ENCODE assay signal across 25 cellular contexts in genomic region chr15:70194266-70194665, GRCh38.
"Had no signal": no experiment of that assay in that cellular context is flagged by ENCODE, and none has a peak within 500 bp of the region (broad histone marks: within the 10 kb centered on the region; RNA-seq: fewer than 3 reads in every experiment).

No MANE protein-coding gene starts in this region.

- H3K4me3 ChIP-seq: gastrocnemius medialis, lower lobe of right lung, mucosa of descending colon, prostate gland, right atrium auricular region, spleen, thoracic aorta, tibial nerve had no signal

- H3K27ac ChIP-seq: epithelial cell of prostate, lower lobe of right lung, right atrium auricular region, spleen had no signal

- H3K9me3 Mint-ChIP-seq: natural killer cell treated with Interleukin-12 subunit alpha and Interleukin-12 subunit beta and Interleukin-15 and Interleukin-18, amount 100 ng/mL, for 72 hours had no signal

- H3K27ac Mint-ChIP-seq: effector memory CD8-positive, alpha-beta T cell; mesothelial cell of epicardium; natural killer cell treated with Interleukin-12 subunit alpha and Interleukin-12 subunit beta and Interleukin-15 and Interleukin-18, amount 100 ng/mL, for 72 hours; stimulated activated memory B cell treated with anti-CD40 and anti-IgM and Interleukin-4, amounts not matched to agents 10 μg/mL and 1 μg/mL and 100 μg/mL, for 72 hours had no signal

- DNase-seq: cerebellar nuclear complex; cortex of kidney; effector memory CD8-positive, alpha-beta T cell; foreskin fibroblast; gastrocnemius medialis; left ventricle myocardium superior; lower lobe of right lung; mucosa of descending colon; naive B cell; nucleus accumbens; spleen; stimulated activated CD4-positive, alpha-beta T cell treated with anti-CD3 and anti-CD28 coated beads, Interleukin-4, amount 100 ng/mL, for 4 hours; stimulated activated naive CD8-positive, alpha-beta T cell treated with anti-CD3 and anti-CD28 coated beads, Interleukin-15, Interleukin-2, amounts not matched to agents 100 U/mL and 50 U/mL, for 24 hours; substantia nigra had no signal

- H3K9me3 ChIP-seq: lower lobe of right lung, mucosa of descending colon, prostate gland, thoracic aorta had no signal

- H3K36me3 ChIP-seq: gastrocnemius medialis, lower lobe of right lung, prostate gland, right atrium auricular region, spleen, thoracic aorta, tibial nerve had no signal

- H3K27me3 ChIP-seq: gastrocnemius medialis, right atrium auricular region, tibial nerve had no signal

- ATAC-seq: effector memory CD8-positive, alpha-beta T cell; esophagus mucosa; gastrocnemius medialis; left ventricle myocardium superior; lower lobe of right lung; mucosa of descending colon; natural killer cell treated with Interleukin-12 subunit alpha and Interleukin-12 subunit beta and Interleukin-15 and Interleukin-18, amount 100 ng/mL, for 72 hours; sciatic nerve; stimulated activated memory B cell treated with anti-CD40 and anti-IgM and Interleukin-4, amounts not matched to agents 10 μg/mL and 1 μg/mL and 100 μg/mL, for 72 hours; stimulated activated naive CD8-positive, alpha-beta T cell treated with anti-CD3 and anti-CD28 coated beads, Interleukin-15, Interleukin-2, amounts not matched to agents 100 U/mL and 50 U/mL, for 24 hours had no signal

- H3K27me3 Mint-ChIP-seq: stimulated activated memory B cell treated with anti-CD40 and anti-IgM and Interleukin-4, amounts not matched to agents 10 μg/mL and 1 μg/mL and 100 μg/mL, for 72 hours had no signal

- H3K4me3 Mint-ChIP-seq: effector memory CD8-positive, alpha-beta T cell; mesothelial cell of epicardium; naive B cell; natural killer cell treated with Interleukin-12 subunit alpha and Interleukin-12 subunit beta and Interleukin-15 and Interleukin-18, amount 100 ng/mL, for 72 hours; neural crest cell; stimulated activated memory B cell treated with anti-CD40 and anti-IgM and Interleukin-4, amounts not matched to agents 10 μg/mL and 1 μg/mL and 100 μg/mL, for 72 hours had no signal

- H3K4me1 ChIP-seq: prostate gland had no signal
